Comparison of ENCODE assay signal across 1 cellular context in the genomic region with DNA sequence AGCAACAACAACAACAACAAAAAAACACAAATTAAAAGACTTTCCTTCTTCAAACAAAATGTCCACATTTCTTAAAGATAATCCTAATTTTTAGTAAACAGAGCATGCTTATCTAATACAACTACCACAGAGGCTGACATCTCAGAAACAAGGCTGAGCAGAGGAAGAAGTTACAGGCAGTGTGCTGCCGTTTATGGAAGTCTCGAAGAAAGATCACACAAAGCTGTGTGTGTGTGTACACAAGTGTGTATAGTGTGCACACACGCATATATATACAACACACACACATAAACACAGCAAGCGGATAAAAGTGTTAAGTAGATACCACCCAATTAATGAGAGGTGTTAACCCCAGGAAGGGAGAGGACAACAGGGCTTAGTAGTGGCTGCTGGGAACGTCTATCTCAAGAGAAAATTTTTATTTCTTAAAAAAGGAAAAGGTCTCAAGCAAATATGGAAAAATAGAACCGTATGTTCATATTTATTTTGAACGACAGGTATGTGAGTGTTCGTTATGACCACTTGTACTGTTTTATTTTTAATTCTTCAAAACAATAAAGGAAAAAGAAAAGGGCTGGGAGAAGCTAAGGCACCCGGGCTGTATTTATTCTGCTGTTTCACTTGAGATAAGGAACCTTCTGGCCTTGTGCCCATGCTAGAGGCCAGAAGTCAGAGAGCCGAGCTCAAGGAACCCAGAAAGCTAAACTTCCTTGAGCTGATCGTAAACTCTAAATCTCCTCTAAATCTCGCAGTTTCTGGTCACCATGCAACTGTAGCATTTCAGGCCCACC.
A peak's percentile ranks its signal among the peaks of the same experiment; 100 is the strongest.
TF ChIP-seq lines count a peak whose summit lies in the region.

No MANE protein-coding gene starts in this region.

TF ChIP-seq in K562, 482 proteins besides CTCF, POLR2A, EP300 and RAD21 (continued from another document and continues in another):
- TF ChIP-seq HNRNPL (IDR thresholded peaks at IDR 0.05; ENCODE audit: low read depth, low read length) (no peak), ELF4 (CRISPR knock-in tag; IDR thresholded peaks at IDR 0.05) (no peak), SOX6 (IDR thresholded peaks at IDR 0.05) (0 out of 2 replicates have a peak, but pooled peaks have one; percentile 30), SMARCC2 (IDR thresholded peaks at IDR 0.05; ENCODE audit: low read depth) (0 out of 2 replicates have a peak, but pooled peaks have one; percentile 43), KDM1A (IDR thresholded peaks at IDR 0.05) (0 out of 4 replicates have a peak, but pooled peaks of 1 of the 2 experiments have one; percentile 13), NFIX (CRISPR knock-in tag; IDR thresholded peaks at IDR 0.05; ENCODE audit: low read depth) (0 out of 2 replicates have a peak, but pooled peaks have one; percentile 17), SMARCA5 (IDR thresholded peaks at IDR 0.05) (no peak), MTF1 (CRISPR knock-in tag; IDR thresholded peaks at IDR 0.05; ENCODE audit: borderline replicate concordance) (no peak), ZBTB17 (CRISPR knock-in tag; IDR thresholded peaks at IDR 0.05) (peak; percentile 96), ZNF699 (CRISPR knock-in tag; IDR thresholded peaks at IDR 0.05; ENCODE audit: insufficient replicate concordance) (no peak), YBX1 (IDR thresholded peaks at IDR 0.05) (no peak), POLR2AphosphoS2 (IDR thresholded peaks at IDR 0.05; ENCODE audit: low read length) (no peak), RB1 (IDR thresholded peaks at IDR 0.05; ENCODE audit: low read depth) (no peak), FIP1L1 (IDR thresholded peaks at IDR 0.05; ENCODE audit: low read depth, low read length, poor library complexity, severe bottlenecking) (no peak), ZNF717 (CRISPR knock-in tag; IDR thresholded peaks at IDR 0.05) (no peak), HDAC3 (IDR thresholded peaks at IDR 0.05; ENCODE audit: borderline replicate concordance, partially characterized antibody) (no peak), PURB (CRISPR knock-in tag; IDR thresholded peaks at IDR 0.05; ENCODE audit: low read depth) (no peak), CCAR2 (IDR thresholded peaks at IDR 0.05; ENCODE audit: low read depth, low read length) (no peak), KAT2B (IDR thresholded peaks at IDR 0.05; ENCODE audit: low read depth, low read length) (no peak), PML (IDR thresholded peaks at IDR 0.05; ENCODE audit: low read length) (0 out of 2 replicates have a peak, but pooled peaks have one; percentile 30), HDAC6 (IDR thresholded peaks at IDR 0.05; ENCODE audit: low read depth, low read length) (no peak), RBM17 (IDR thresholded peaks at IDR 0.05; ENCODE audit: borderline replicate concordance, low read depth, low read length) (no peak), ARHGAP35 (IDR thresholded peaks at IDR 0.05; ENCODE audit: partially characterized antibody) (no peak), ARID1B (IDR thresholded peaks at IDR 0.05) (peak; percentile 73)
- TF ChIP-seq, protein P1, sequence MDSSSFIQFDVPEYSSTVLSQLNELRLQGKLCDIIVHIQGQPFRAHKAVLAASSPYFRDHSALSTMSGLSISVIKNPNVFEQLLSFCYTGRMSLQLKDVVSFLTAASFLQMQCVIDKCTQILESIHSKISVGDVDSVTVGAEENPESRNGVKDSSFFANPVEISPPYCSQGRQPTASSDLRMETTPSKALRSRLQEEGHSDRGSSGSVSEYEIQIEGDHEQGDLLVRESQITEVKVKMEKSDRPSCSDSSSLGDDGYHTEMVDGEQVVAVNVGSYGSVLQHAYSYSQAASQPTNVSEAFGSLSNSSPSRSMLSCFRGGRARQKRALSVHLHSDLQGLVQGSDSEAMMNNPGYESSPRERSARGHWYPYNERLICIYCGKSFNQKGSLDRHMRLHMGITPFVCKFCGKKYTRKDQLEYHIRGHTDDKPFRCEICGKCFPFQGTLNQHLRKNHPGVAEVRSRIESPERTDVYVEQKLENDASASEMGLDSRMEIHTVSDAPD (CRISPR knock-in tag; IDR thresholded peaks at IDR 0.05) = no peak
- TF ChIP-seq, protein P2, sequence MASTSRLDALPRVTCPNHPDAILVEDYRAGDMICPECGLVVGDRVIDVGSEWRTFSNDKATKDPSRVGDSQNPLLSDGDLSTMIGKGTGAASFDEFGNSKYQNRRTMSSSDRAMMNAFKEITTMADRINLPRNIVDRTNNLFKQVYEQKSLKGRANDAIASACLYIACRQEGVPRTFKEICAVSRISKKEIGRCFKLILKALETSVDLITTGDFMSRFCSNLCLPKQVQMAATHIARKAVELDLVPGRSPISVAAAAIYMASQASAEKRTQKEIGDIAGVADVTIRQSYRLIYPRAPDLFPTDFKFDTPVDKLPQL (IDR thresholded peaks at IDR 0.05; ENCODE audit: extremely low read depth, insufficient read length) = no peak
- TF ChIP-seq, protein P3, sequence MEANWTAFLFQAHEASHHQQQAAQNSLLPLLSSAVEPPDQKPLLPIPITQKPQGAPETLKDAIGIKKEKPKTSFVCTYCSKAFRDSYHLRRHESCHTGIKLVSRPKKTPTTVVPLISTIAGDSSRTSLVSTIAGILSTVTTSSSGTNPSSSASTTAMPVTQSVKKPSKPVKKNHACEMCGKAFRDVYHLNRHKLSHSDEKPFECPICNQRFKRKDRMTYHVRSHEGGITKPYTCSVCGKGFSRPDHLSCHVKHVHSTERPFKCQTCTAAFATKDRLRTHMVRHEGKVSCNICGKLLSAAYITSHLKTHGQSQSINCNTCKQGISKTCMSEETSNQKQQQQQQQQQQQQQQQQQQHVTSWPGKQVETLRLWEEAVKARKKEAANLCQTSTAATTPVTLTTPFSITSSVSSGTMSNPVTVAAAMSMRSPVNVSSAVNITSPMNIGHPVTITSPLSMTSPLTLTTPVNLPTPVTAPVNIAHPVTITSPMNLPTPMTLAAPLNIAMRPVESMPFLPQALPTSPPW (CRISPR knock-in tag; IDR thresholded peaks at IDR 0.05) = peak; percentile 23; the same call in 1 of the 2 replicates
- TF ChIP-seq, protein P4, sequence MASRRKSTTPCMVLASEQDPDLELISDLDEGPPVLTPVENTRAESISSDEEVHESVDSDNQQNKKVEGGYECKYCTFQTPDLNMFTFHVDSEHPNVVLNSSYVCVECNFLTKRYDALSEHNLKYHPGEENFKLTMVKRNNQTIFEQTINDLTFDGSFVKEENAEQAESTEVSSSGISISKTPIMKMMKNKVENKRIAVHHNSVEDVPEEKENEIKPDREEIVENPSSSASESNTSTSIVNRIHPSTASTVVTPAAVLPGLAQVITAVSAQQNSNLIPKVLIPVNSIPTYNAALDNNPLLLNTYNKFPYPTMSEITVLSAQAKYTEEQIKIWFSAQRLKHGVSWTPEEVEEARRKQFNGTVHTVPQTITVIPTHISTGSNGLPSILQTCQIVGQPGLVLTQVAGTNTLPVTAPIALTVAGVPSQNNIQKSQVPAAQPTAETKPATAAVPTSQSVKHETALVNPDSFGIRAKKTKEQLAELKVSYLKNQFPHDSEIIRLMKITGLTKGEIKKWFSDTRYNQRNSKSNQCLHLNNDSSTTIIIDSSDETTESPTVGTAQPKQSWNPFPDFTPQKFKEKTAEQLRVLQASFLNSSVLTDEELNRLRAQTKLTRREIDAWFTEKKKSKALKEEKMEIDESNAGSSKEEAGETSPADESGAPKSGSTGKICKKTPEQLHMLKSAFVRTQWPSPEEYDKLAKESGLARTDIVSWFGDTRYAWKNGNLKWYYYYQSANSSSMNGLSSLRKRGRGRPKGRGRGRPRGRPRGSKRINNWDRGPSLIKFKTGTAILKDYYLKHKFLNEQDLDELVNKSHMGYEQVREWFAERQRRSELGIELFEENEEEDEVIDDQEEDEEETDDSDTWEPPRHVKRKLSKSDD (conservative IDR thresholded peaks at IDR 0.05; ENCODE audit: low read length) = no peak
- TF ChIP-seq, protein P5, sequence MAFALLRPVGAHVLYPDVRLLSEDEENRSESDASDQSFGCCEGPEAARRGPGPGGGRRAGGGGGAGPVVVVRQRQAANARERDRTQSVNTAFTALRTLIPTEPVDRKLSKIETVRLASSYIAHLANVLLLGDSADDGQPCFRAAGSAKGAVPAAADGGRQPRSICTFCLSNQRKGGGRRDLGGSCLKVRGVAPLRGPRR (CRISPR knock-in tag; IDR thresholded peaks at IDR 0.05) = no peak
- TF ChIP-seq, protein P6, sequence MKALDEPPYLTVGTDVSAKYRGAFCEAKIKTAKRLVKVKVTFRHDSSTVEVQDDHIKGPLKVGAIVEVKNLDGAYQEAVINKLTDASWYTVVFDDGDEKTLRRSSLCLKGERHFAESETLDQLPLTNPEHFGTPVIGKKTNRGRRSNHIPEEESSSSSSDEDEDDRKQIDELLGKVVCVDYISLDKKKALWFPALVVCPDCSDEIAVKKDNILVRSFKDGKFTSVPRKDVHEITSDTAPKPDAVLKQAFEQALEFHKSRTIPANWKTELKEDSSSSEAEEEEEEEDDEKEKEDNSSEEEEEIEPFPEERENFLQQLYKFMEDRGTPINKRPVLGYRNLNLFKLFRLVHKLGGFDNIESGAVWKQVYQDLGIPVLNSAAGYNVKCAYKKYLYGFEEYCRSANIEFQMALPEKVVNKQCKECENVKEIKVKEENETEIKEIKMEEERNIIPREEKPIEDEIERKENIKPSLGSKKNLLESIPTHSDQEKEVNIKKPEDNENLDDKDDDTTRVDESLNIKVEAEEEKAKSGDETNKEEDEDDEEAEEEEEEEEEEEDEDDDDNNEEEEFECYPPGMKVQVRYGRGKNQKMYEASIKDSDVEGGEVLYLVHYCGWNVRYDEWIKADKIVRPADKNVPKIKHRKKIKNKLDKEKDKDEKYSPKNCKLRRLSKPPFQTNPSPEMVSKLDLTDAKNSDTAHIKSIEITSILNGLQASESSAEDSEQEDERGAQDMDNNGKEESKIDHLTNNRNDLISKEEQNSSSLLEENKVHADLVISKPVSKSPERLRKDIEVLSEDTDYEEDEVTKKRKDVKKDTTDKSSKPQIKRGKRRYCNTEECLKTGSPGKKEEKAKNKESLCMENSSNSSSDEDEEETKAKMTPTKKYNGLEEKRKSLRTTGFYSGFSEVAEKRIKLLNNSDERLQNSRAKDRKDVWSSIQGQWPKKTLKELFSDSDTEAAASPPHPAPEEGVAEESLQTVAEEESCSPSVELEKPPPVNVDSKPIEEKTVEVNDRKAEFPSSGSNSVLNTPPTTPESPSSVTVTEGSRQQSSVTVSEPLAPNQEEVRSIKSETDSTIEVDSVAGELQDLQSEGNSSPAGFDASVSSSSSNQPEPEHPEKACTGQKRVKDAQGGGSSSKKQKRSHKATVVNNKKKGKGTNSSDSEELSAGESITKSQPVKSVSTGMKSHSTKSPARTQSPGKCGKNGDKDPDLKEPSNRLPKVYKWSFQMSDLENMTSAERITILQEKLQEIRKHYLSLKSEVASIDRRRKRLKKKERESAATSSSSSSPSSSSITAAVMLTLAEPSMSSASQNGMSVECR (CRISPR knock-in tag; IDR thresholded peaks at IDR 0.05) = no peak
- TF ChIP-seq, protein P7, sequence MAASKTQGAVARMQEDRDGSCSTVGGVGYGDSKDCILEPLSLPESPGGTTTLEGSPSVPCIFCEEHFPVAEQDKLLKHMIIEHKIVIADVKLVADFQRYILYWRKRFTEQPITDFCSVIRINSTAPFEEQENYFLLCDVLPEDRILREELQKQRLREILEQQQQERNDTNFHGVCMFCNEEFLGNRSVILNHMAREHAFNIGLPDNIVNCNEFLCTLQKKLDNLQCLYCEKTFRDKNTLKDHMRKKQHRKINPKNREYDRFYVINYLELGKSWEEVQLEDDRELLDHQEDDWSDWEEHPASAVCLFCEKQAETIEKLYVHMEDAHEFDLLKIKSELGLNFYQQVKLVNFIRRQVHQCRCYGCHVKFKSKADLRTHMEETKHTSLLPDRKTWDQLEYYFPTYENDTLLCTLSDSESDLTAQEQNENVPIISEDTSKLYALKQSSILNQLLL (CRISPR knock-in tag; IDR thresholded peaks at IDR 0.05; ENCODE audit: borderline replicate concordance) = no peak
- TF ChIP-seq, protein P8, sequence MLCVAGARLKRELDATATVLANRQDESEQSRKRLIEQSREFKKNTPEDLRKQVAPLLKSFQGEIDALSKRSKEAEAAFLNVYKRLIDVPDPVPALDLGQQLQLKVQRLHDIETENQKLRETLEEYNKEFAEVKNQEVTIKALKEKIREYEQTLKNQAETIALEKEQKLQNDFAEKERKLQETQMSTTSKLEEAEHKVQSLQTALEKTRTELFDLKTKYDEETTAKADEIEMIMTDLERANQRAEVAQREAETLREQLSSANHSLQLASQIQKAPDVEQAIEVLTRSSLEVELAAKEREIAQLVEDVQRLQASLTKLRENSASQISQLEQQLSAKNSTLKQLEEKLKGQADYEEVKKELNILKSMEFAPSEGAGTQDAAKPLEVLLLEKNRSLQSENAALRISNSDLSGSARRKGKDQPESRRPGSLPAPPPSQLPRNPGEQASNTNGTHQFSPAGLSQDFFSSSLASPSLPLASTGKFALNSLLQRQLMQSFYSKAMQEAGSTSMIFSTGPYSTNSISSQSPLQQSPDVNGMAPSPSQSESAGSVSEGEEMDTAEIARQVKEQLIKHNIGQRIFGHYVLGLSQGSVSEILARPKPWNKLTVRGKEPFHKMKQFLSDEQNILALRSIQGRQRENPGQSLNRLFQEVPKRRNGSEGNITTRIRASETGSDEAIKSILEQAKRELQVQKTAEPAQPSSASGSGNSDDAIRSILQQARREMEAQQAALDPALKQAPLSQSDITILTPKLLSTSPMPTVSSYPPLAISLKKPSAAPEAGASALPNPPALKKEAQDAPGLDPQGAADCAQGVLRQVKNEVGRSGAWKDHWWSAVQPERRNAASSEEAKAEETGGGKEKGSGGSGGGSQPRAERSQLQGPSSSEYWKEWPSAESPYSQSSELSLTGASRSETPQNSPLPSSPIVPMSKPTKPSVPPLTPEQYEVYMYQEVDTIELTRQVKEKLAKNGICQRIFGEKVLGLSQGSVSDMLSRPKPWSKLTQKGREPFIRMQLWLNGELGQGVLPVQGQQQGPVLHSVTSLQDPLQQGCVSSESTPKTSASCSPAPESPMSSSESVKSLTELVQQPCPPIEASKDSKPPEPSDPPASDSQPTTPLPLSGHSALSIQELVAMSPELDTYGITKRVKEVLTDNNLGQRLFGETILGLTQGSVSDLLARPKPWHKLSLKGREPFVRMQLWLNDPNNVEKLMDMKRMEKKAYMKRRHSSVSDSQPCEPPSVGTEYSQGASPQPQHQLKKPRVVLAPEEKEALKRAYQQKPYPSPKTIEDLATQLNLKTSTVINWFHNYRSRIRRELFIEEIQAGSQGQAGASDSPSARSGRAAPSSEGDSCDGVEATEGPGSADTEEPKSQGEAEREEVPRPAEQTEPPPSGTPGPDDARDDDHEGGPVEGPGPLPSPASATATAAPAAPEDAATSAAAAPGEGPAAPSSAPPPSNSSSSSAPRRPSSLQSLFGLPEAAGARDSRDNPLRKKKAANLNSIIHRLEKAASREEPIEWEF (CRISPR knock-in tag; IDR thresholded peaks at IDR 0.05) = no peak
- TF ChIP-seq, protein P9, sequence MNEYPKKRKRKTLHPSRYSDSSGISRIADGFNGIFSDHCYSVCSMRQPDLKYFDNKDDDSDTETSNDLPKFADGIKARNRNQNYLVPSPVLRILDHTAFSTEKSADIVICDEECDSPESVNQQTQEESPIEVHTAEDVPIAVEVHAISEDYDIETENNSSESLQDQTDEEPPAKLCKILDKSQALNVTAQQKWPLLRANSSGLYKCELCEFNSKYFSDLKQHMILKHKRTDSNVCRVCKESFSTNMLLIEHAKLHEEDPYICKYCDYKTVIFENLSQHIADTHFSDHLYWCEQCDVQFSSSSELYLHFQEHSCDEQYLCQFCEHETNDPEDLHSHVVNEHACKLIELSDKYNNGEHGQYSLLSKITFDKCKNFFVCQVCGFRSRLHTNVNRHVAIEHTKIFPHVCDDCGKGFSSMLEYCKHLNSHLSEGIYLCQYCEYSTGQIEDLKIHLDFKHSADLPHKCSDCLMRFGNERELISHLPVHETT (CRISPR knock-in tag; conservative IDR thresholded peaks at IDR 0.05 in 1 of 2, IDR thresholded peaks at IDR 0.05 in 1 of 2) = peak in 1 of 2 experiments; percentile 31; a peak in 1 of 4 replicates
